16 cellular contexts compared by ENCODE assay signal in genomic region chr6:134114918-134115714, GRCh38.
"Had no signal": no experiment of that assay in that cellular context is flagged by ENCODE, and none has a peak within 500 bp of the region (broad histone marks: within the 10 kb centered on the region; RNA-seq: fewer than 3 reads in every experiment).

No MANE protein-coding gene starts in this region.

- H3K4me1 Mint-ChIP-seq: activated T-helper 17 cell treated with anti-CD3 and anti-CD28 coated beads, Interleukin-2, amount 50 U/mL, for 72 hours; central memory CD8-positive, alpha-beta T cell had no signal

- H3K27me3 ChIP-seq: right atrium auricular region had no signal

- H3K36me3 Mint-ChIP-seq: activated naive CD4-positive, alpha-beta T cell treated with anti-CD3 and anti-CD28 coated beads, Interleukin-2, amount 10 ng/mL, durations not matched to agents 7 days and 5 days had no signal

- H3K36me3 ChIP-seq: right atrium auricular region, suprapubic skin had no signal

- H3K4me1 ChIP-seq: right atrium auricular region, suprapubic skin had no signal

- H3K9me3 Mint-ChIP-seq: activated CD4-positive, alpha-beta T cell treated with anti-CD3 and anti-CD28 coated beads, Interleukin-2, amount 10 ng/mL, durations not matched to agents 24 days and 14 days; activated naive CD4-positive, alpha-beta T cell treated with anti-CD3 and anti-CD28 coated beads, Interleukin-2, amount 10 ng/mL, durations not matched to agents 7 days and 5 days; activated T-helper 17 cell treated with anti-CD3 and anti-CD28 coated beads, Interleukin-2, amount 50 U/mL, for 72 hours; central memory CD8-positive, alpha-beta T cell; dendritic cell treated with granulocyte-macrophage colony-stimulating factor and Interleukin-4, amounts not matched to agents 40 ng/mL and 50 ng/mL, for 4 days; T-helper 1 cell treated with Interleukin-12 subunit alpha and Interleukin-12 subunit beta and Interleukin-4 antibody, amounts not matched to agents 30 μg/mL and 1 μg/mL, for 36 hours had no signal

- H3K4me3 Mint-ChIP-seq: activated CD4-positive, alpha-beta T cell treated with anti-CD3 and anti-CD28 coated beads, Interleukin-2, amount 10 ng/mL, durations not matched to agents 24 days and 14 days; activated naive CD4-positive, alpha-beta T cell treated with anti-CD3 and anti-CD28 coated beads, Interleukin-2, amount 10 ng/mL, durations not matched to agents 7 days and 5 days; activated T-helper 17 cell treated with anti-CD3 and anti-CD28 coated beads, Interleukin-2, amount 50 U/mL, for 72 hours; central memory CD8-positive, alpha-beta T cell; dendritic cell treated with granulocyte-macrophage colony-stimulating factor and Interleukin-4, amounts not matched to agents 40 ng/mL and 50 ng/mL, for 4 days; neural crest cell; T-helper 1 cell treated with Interleukin-12 subunit alpha and Interleukin-12 subunit beta and Interleukin-4 antibody, amounts not matched to agents 30 μg/mL and 1 μg/mL, for 36 hours had no signal

- ATAC-seq: activated T-helper 17 cell treated with anti-CD3 and anti-CD28 coated beads, Interleukin-2, amount 50 U/mL, for 72 hours; esophagus mucosa had no signal

- H3K27ac Mint-ChIP-seq: activated CD4-positive, alpha-beta T cell treated with anti-CD3 and anti-CD28 coated beads, Interleukin-2, amount 10 ng/mL, durations not matched to agents 24 days and 14 days; activated naive CD4-positive, alpha-beta T cell treated with anti-CD3 and anti-CD28 coated beads, Interleukin-2, amount 10 ng/mL, durations not matched to agents 7 days and 5 days; activated T-helper 17 cell treated with anti-CD3 and anti-CD28 coated beads, Interleukin-2, amount 50 U/mL, for 72 hours; dendritic cell treated with granulocyte-macrophage colony-stimulating factor and Interleukin-4, amounts not matched to agents 40 ng/mL and 50 ng/mL, for 4 days; T-helper 1 cell treated with Interleukin-12 subunit alpha and Interleukin-12 subunit beta and Interleukin-4 antibody, amounts not matched to agents 30 μg/mL and 1 μg/mL, for 36 hours had no signal

- H3K27ac ChIP-seq: right atrium auricular region, suprapubic skin had no signal

- H3K4me3 ChIP-seq: suprapubic skin had no signal

- H3K9me3 ChIP-seq: right atrium auricular region, suprapubic skin had no signal

- DNase-seq: activated CD4-positive, alpha-beta T cell treated with anti-CD3 and anti-CD28 coated beads, Interleukin-2, amount 10 ng/mL, durations not matched to agents 24 days and 14 days; activated CD8-positive, alpha-beta memory T cell treated with anti-CD3 and anti-CD28 coated beads for 24 hours; activated naive CD4-positive, alpha-beta T cell treated with anti-CD3 and anti-CD28 coated beads, Interleukin-2, amount 10 ng/mL, durations not matched to agents 7 days and 5 days; activated T-cell treated with anti-CD3 and anti-CD28 coated beads for 4 hours; foreskin fibroblast; mesendoderm; stimulated activated CD4-positive, alpha-beta T cell treated with anti-CD3 and anti-CD28 coated beads, Interleukin-12 subunit alpha, Interleukin-12 subunit beta, amount 100 ng/mL, for 4 hours; stimulated activated naive CD4-positive, alpha-beta T cell treated with Interleukin-2 at 50 U/mL for 16 hours had no signal
